In genomic region chr17:31937926-31938641, GRCh38 we compare ENCODE assay signal across 8 cellular contexts. TPM values are rescaled to one million over a fixed set of nuclear protein-coding genes. Genes with fewer than 3 reads are reported as not detected.
DNase-seq lines count a peak whose midpoint lies in the region; FAIRE-seq and TF ChIP-seq lines count a peak whose summit lies in the region.
"Not testable (repeated sequence)": the region's sequence is repeated elsewhere in the genome, so short reads cannot be mapped to it uniquely, and the experiment has no call there.

No MANE protein-coding gene starts in this region.

- H3K27me3 Mint-ChIP-seq in activated naive CD8-positive, alpha-beta T cell treated with anti-CD3 and anti-CD28 coated beads for 36 hours; osteocyte (ENCODE audit: unreplicated experiment): not testable (repeated sequence)

- H3K27me3 ChIP-seq in SJSA1 (replicated peaks); endothelial cell of umbilical vein (ENCODE audit: control insufficient read depth in 2 of 2, insufficient read depth in 2 of 2, low read length in 2 of 2); kidney epithelial cell (ENCODE audit: control insufficient read depth, insufficient read depth, low read length); tibial artery: not testable (repeated sequence)

- not testable (repeated sequence) for H3K9me3 Mint-ChIP-seq in activated naive CD8-positive, alpha-beta T cell treated with anti-CD3 and anti-CD28 coated beads for 36 hours; osteocyte (ENCODE audit: unreplicated experiment)

- H4K20me1 ChIP-seq in endothelial cell of umbilical vein (replicated peaks; ENCODE audit: control insufficient read depth, extremely low read depth, insufficient read depth, low read length): not testable (repeated sequence)

- peak overlapping the region; percentile 8 for H3K9ac ChIP-seq in endothelial cell of umbilical vein (replicated peaks; ENCODE audit: extremely low read depth, insufficient read depth, low read length)

- CTCF ChIA-PET in endothelial cell of umbilical vein (lab: Charles Lee): interaction anchor here (1.1 to 1.3 kb wide), 2 partner anchors 8 to 25 kb away, joined by 3 to 4 read pairs; no protein-coding TSS in a partner anchor

- POLR2A ChIA-PET in endothelial cell of umbilical vein (lab: Charles Lee): not testable (repeated sequence)

- peak; percentile 82 for FAIRE-seq in D721Med (lab: Jason Lieb, UNC)
- FAIRE-seq in endothelial cell of umbilical vein (lab: Jason Lieb, UNC): peak; percentile 59

- peaks cover 21% of the 10 kb centered on the region for H3K36me3 Mint-ChIP-seq in activated naive CD8-positive, alpha-beta T cell treated with anti-CD3 and anti-CD28 coated beads for 36 hours
- H3K36me3 Mint-ChIP-seq in osteocyte (ENCODE audit: unreplicated experiment): peaks cover 12% of the 10 kb centered on the region

- H3K36me3 ChIP-seq in SJSA1; endothelial cell of umbilical vein (ENCODE audit: control insufficient read depth in 2 of 2, extremely low read depth in 1 of 2, insufficient read depth in 2 of 2, low read length in 2 of 2); kidney epithelial cell (ENCODE audit: control insufficient read depth, insufficient read depth, low read length): not testable (repeated sequence)
- peaks cover 0 to 22% (median 0%) of the 10 kb centered on the region in 3 donors for H3K36me3 ChIP-seq in tibial artery

- not testable (repeated sequence) for BruUV-seq in endothelial cell of umbilical vein (replicated peaks; lab: Mats Ljungman, UMichigan)

- not testable (repeated sequence) for TF ChIP-seq POLR2A in endothelial cell of umbilical vein (IDR thresholded peaks at IDR 0.05; ENCODE audit: low read depth, low read length)

- not testable (repeated sequence) for TF ChIP-seq CTCF in D721Med (IDR thresholded peaks at IDR 0.05; ENCODE audit: insufficient read depth, missing control alignments); endothelial cell of umbilical vein (IDR thresholded peaks at IDR 0.05; ENCODE audit: extremely low read depth in 1 of 2, insufficient read depth in 1 of 2, low read depth in 1 of 2, low read length in 2 of 2); kidney epithelial cell (IDR thresholded peaks at IDR 0.05; ENCODE audit: insufficient read depth, low read length, poor library complexity, severe bottlenecking); osteocyte (IDR thresholded peaks at IDR 0.05); tibial artery (IDR thresholded peaks at IDR 0.05)

- dilution Hi-C loops in endothelial cell of umbilical vein (cut with MboI; ENCODE audit: extremely low pct_ligation_motif_present, low sequenced_read_pairs): not testable (repeated sequence)

- peak overlapping the region; percentile 85 for H3K4me3 Mint-ChIP-seq in activated naive CD8-positive, alpha-beta T cell treated with anti-CD3 and anti-CD28 coated beads for 36 hours
- peak overlapping the region; percentile 79 for H3K4me3 Mint-ChIP-seq in osteocyte (ENCODE audit: unreplicated experiment)

- peaks cover 18% of the 10 kb centered on the region for H3K4me1 Mint-ChIP-seq in activated naive CD8-positive, alpha-beta T cell treated with anti-CD3 and anti-CD28 coated beads for 36 hours
- peaks cover 22% of the 10 kb centered on the region for H3K4me1 Mint-ChIP-seq in osteocyte (ENCODE audit: unreplicated experiment)

- intact Hi-C loops in endothelial cell of umbilical vein (cut with micrococcal nuclease); tibial artery (cut with DNase I; ENCODE audit: low total_unique reads): not testable (repeated sequence)

- H2AFZ ChIP-seq in endothelial cell of umbilical vein (ENCODE audit: low read depth, low read length): not testable (repeated sequence)

- H3K27ac ChIP-seq in SJSA1; endothelial cell of umbilical vein (ENCODE audit: insufficient read depth, low read depth, low read length); tibial artery: not testable (repeated sequence)

- H3K27ac Mint-ChIP-seq in activated naive CD8-positive, alpha-beta T cell treated with anti-CD3 and anti-CD28 coated beads for 36 hours: peak overlapping the region; percentile 42
- peak overlapping the region; percentile 73 for H3K27ac Mint-ChIP-seq in osteocyte (ENCODE audit: unreplicated experiment)

- H3K4me2 ChIP-seq in endothelial cell of umbilical vein (ENCODE audit: insufficient read depth, low read length): peak overlapping the region; percentile 97

- H3K9me3 ChIP-seq in SJSA1 (replicated peaks); endothelial cell of umbilical vein (replicated peaks; ENCODE audit: control insufficient read depth, insufficient read depth, low read length); tibial artery: not testable (repeated sequence)

- H3K9me1 ChIP-seq in endothelial cell of umbilical vein (replicated peaks; ENCODE audit: control insufficient read depth, extremely low read depth, insufficient read depth, low read length): not testable (repeated sequence)

- not testable (repeated sequence) for DNase-seq in D721Med (ENCODE audit: insufficient read length, low spot score); Jurkat, Clone E6-1 (ENCODE audit: low read depth, low spot score); activated naive CD8-positive, alpha-beta T cell treated with anti-CD3 and anti-CD28 coated beads for 36 hours; kidney epithelial cell (ENCODE audit: low read depth); osteocyte (ENCODE audit: extremely low spot score, unreplicated experiment); tibial artery
- DNase-seq in SJSA1 (ENCODE audit: low read depth in 1 of 2, low spot score in 2 of 2): peak in 1 of 2 experiments; percentile 21
- DNase-seq in endothelial cell of umbilical vein (ENCODE audit: low read depth, low spot score): peak; percentile 37

- H3K4me1 ChIP-seq in SJSA1 (replicated peaks); endothelial cell of umbilical vein (ENCODE audit: control insufficient read depth, extremely low read depth, insufficient read depth, low read length): not testable (repeated sequence)
- peaks cover 0 to 16% (median 5%) of the 10 kb centered on the region in 4 donors for H3K4me1 ChIP-seq in tibial artery

- H3K79me2 ChIP-seq in endothelial cell of umbilical vein (ENCODE audit: control insufficient read depth, insufficient read depth, low read length): peaks cover 48% of the 10 kb centered on the region

- peak overlapping the region; percentile 58 for H3K4me3 ChIP-seq in Jurkat, Clone E6-1 (ENCODE audit: low read length)
- peak overlapping the region; percentile 32 for H3K4me3 ChIP-seq in SJSA1
- peak overlapping the region; percentile 41 to 96 (median 46) for H3K4me3 ChIP-seq in endothelial cell of umbilical vein (replicated peaks in 1 of 3; ENCODE audit: insufficient read depth in 1 of 3, low read depth in 1 of 3, low read length in 3 of 3)
- H3K4me3 ChIP-seq in kidney epithelial cell (ENCODE audit: low read depth, low read length): peak overlapping the region; percentile 44
- peak overlapping the region; percentile 39 to 43 for H3K4me3 ChIP-seq in tibial artery

RNA-seq across cellular contexts. Expression of gene SUZ12, which starts 1.3 kb away (rescaled TPM):
- polyA plus RNA-seq in Jurkat, Clone E6-1 (2012; ENCODE audit: insufficient read depth, insufficient read length): 37.8 TPM
- 21.1 and 33.6 TPM in 2 replicates for total RNA-seq in SJSA1 (2014; rRNA removed; shearing (Covaris generic))
- total RNA-seq in activated naive CD8-positive, alpha-beta T cell treated with anti-CD3 and anti-CD28 coated beads for 36 hours: 10 to 100 TPM; 79.1 to 85.0 TPM
- total RNA-seq in endothelial cell of umbilical vein (30.8 and 30.9 TPM in 2 replicates), kidney epithelial cell (13.5 and 19.6 TPM in 2 replicates), osteocyte (25.4 and 27.5 TPM in 2 replicates)
- polyA plus RNA-seq in endothelial cell of umbilical vein: 5.7 and 7.8 TPM in 2 replicates
- polyA plus RNA-seq in endothelial cell of umbilical vein (2011; cell fraction: cytosol; rRNA removed): 10.9 and 11.4 TPM in 2 replicates
- polyA plus RNA-seq in endothelial cell of umbilical vein (2011; cell fraction: nucleus; rRNA removed): 19.3 and 27.1 TPM in 2 replicates
- polyA plus RNA-seq in endothelial cell of umbilical vein (2012): 17.1 and 24.9 TPM in 2 replicates
- 8.2 and 9.0 TPM in 2 replicates for polyA minus RNA-seq in endothelial cell of umbilical vein
- 29.9 TPM for polyA minus RNA-seq in endothelial cell of umbilical vein (2011; cell fraction: cytosol; rRNA and poly(A)+ RNA removed)
- 10.8 and 15.6 TPM in 2 replicates for polyA minus RNA-seq in endothelial cell of umbilical vein (2011; cell fraction: nucleus; rRNA and poly(A)+ RNA removed)

RNA-seq across cellular contexts. Expression of gene UTP6, which starts 36.6 kb away (rescaled TPM):
- 128 TPM for polyA plus RNA-seq in Jurkat, Clone E6-1 (2012; ENCODE audit: insufficient read depth, insufficient read length)
- total RNA-seq in SJSA1 (2014; rRNA removed; shearing (Covaris generic)): 60.9 and 86.4 TPM in 2 replicates
- 100 to 1,000 TPM; 167 to 171 TPM for total RNA-seq in activated naive CD8-positive, alpha-beta T cell treated with anti-CD3 and anti-CD28 coated beads for 36 hours
- 68.9 and 77.7 TPM in 2 replicates for total RNA-seq in endothelial cell of umbilical vein
- polyA plus RNA-seq in endothelial cell of umbilical vein: 6.5 and 9.4 TPM in 2 replicates
- 14.3 and 14.9 TPM in 2 replicates for polyA plus RNA-seq in endothelial cell of umbilical vein (2011; cell fraction: cytosol; rRNA removed)
- 46.1 and 60.5 TPM in 2 replicates for polyA plus RNA-seq in endothelial cell of umbilical vein (2011; cell fraction: nucleus; rRNA removed)
- polyA plus RNA-seq in endothelial cell of umbilical vein (2012): 71.3 and 93.8 TPM in 2 replicates
- polyA minus RNA-seq in endothelial cell of umbilical vein: 15.0 and 16.8 TPM in 2 replicates
- 19.9 TPM for polyA minus RNA-seq in endothelial cell of umbilical vein (2011; cell fraction: cytosol; rRNA and poly(A)+ RNA removed)
- polyA minus RNA-seq in endothelial cell of umbilical vein (2011; cell fraction: nucleus; rRNA and poly(A)+ RNA removed): 12.8 and 16.6 TPM in 2 replicates
- total RNA-seq in kidney epithelial cell: 34.6 and 36.7 TPM in 2 replicates
- 74.3 and 77.0 TPM in 2 replicates for total RNA-seq in osteocyte
